ENCODE assay signal across 1 cellular context in the genomic region with DNA sequence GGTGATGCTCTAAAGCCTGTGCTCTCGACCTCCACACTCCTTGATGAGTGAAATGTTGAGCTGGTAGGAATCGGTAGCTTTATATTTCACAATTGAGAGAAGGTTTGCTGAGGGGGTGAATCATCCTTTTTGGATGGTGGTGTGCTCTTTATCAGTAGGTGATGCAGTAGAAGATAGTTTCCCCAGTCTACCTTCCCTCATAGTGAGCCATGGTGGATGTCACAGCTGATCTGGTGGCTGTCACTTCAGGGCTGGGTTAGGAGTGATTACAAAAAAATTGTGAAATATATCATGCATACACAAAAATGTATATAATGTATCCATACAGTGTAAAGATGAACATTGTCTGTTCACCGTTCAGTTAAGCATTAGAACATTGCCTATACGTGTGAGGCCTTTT.
TF ChIP-seq lines count a peak whose summit lies in the region.

No MANE protein-coding gene starts in this region.

TF ChIP-seq in A549, 52 proteins besides CTCF, POLR2A, EP300 and RAD21 (continued from another document):
- TF ChIP-seq, protein P1, sequence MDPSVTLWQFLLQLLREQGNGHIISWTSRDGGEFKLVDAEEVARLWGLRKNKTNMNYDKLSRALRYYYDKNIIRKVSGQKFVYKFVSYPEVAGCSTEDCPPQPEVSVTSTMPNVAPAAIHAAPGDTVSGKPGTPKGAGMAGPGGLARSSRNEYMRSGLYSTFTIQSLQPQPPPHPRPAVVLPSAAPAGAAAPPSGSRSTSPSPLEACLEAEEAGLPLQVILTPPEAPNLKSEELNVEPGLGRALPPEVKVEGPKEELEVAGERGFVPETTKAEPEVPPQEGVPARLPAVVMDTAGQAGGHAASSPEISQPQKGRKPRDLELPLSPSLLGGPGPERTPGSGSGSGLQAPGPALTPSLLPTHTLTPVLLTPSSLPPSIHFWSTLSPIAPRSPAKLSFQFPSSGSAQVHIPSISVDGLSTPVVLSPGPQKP (IDR thresholded peaks at IDR 0.05; ENCODE audit: low read depth, low read length) = no peak
- TF ChIP-seq ZNF302 (CRISPR knock-in tag; IDR thresholded peaks at IDR 0.05) (no peak), CHD2 (IDR thresholded peaks at IDR 0.05; ENCODE audit: low read length, partially characterized antibody) (no peak), NPAS2 (CRISPR knock-in tag; IDR thresholded peaks at IDR 0.05; ENCODE audit: borderline replicate concordance) (no peak)
